19 cellular contexts compared by ENCODE assay signal in the genomic region with DNA sequence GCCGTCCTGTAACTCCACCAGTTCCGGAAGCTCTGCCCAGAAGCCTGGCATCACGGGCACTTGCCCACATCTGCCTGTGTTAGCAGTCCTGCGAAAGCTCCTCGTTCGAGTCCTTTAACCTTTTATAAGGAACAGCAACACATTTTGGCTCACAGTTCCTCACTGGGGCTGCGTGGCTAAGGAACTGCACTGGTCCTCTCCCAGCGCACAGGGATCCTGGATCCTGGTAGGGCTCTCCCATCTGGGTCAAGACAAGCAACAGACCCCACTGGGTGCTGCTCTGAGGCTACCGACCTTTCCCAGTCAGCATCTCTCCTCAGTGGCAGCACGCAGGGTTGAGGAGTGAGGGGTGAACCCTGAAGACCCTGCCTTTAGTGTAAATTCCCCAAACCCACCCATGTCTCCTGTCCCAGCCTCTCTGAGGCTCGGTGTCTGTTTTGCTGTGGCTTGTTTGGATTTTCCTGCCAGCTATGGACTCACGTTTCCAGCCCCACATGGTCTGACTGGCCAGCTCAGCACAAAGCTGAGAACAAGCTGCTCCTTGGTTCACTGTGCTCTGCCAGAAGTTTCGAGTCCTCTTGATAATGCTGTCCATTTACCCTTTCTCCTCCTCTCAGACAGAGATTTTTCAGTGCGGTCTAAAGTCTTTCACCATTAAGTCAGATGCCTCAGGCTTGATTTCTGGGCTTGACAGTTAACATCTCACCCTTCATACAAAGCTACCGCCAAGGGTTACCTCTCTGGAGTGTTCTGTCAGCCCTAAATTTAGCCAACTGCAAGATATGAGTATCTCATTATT.
DNase-seq lines count a peak whose midpoint lies in the region; ATAC-seq and TF ChIP-seq lines count a peak whose summit lies in the region.
"Had no signal": no experiment of that assay in that cellular context is flagged by ENCODE, and none has a peak within 500 bp of the region (broad histone marks: within the 10 kb centered on the region; RNA-seq: fewer than 3 reads in every experiment).

No MANE protein-coding gene starts in this region.

- no peak overlapping the region for H2BK5ac ChIP-seq in mesenchymal stem cell (ENCODE audit: low read depth, low read length, poor library complexity, severe bottlenecking)

- no peak overlapping the region for H3K23ac ChIP-seq in mesenchymal stem cell (ENCODE audit: low read length in 2 of 2)

- H3K4ac ChIP-seq in mesenchymal stem cell (ENCODE audit: low read depth in 1 of 2, low read length in 2 of 2), result no peak overlapping the region

- no peak for TF ChIP-seq CTCF in thyroid gland (IDR thresholded peaks at IDR 0.05)

- no peaks in the 10 kb centered on the region for H3K36me3 ChIP-seq in mesenchymal stem cell (ENCODE audit: control insufficient read depth in 1 of 2, insufficient read depth in 2 of 2, low read depth in 1 of 2, low read length in 2 of 2)
- H3K36me3 ChIP-seq in aorta (ENCODE audit: control insufficient read depth in 1 of 2, insufficient read depth in 2 of 2, low read length in 1 of 2), result no peaks in the 10 kb centered on the region
- H3K36me3 ChIP-seq in thyroid gland, result no peaks in the 10 kb centered on the region
- H3K36me3 ChIP-seq: brain microvascular endothelial cell, left lung, SJSA1, uterus had no signal

- WGBS in mesenchymal stem cell, result 86% methylated on average over 15 of the region's 15 CpGs
- 64 to 65% methylated on average over 14 to 15 of the region's 15 CpGs for WGBS in aorta, 2 donors
- WGBS in thyroid gland, 2 donors, result 84 to 91% methylated on average over 14 to 15 of the region's 15 CpGs

- H2BK15ac ChIP-seq in mesenchymal stem cell (ENCODE audit: low read depth, poor library complexity, severe bottlenecking), result no peak overlapping the region

- no peaks in the 10 kb centered on the region for H3K79me1 ChIP-seq in mesenchymal stem cell (replicated peaks; ENCODE audit: low read length, poor library complexity, severe bottlenecking)

- H3K27me3 ChIP-seq in mesenchymal stem cell (ENCODE audit: control insufficient read depth in 1 of 2, insufficient read depth in 1 of 2, low read length in 2 of 2) (peaks cover 46 to 65% of the 10 kb centered on the region in 2 experiments), aorta (ENCODE audit: control insufficient read depth in 1 of 2, insufficient read depth in 2 of 2, low read length in 1 of 2) (no peaks in the 10 kb centered on the region), thyroid gland (no peaks in the 10 kb centered on the region)
- H3K27me3 ChIP-seq: SJSA1, uterus had no signal

- H3K9ac ChIP-seq in mesenchymal stem cell (ENCODE audit: low read length), result peak overlapping the region; percentile 53

- H3K4me2 ChIP-seq in mesenchymal stem cell (ENCODE audit: low read length, poor library complexity, severe bottlenecking), result no peak overlapping the region
- H3K4me2 ChIP-seq: A549 had no signal

- H4K8ac ChIP-seq in mesenchymal stem cell (ENCODE audit: low read length), result no peak overlapping the region

- no peak overlapping the region for H3K14ac ChIP-seq in mesenchymal stem cell (ENCODE audit: low read length in 2 of 2)

- H3K27ac ChIP-seq in mesenchymal stem cell (ENCODE audit: low read length, poor library complexity, severe bottlenecking), result no peak overlapping the region
- no peak overlapping the region for H3K27ac ChIP-seq in aorta (ENCODE audit: low read depth in 1 of 2, low read length in 2 of 2)
- no peak overlapping the region for H3K27ac ChIP-seq in thyroid gland
- H3K27ac ChIP-seq: A549, brain microvascular endothelial cell, left lung, psoas muscle, SJSA1, uterus had no signal

- H2BK120ac ChIP-seq in mesenchymal stem cell (ENCODE audit: low read depth, low read length), result no peak overlapping the region

- TF ChIP-seq POLR2A in thyroid gland (IDR thresholded peaks at IDR 0.05), result no peak

- H4K91ac ChIP-seq in mesenchymal stem cell (ENCODE audit: low read length), result no peak overlapping the region

- no peak for DNase-seq in Right ventricle myocardium inferior (ENCODE audit: missing footprints)
- no peak for DNase-seq in cardiac septum (ENCODE audit: low spot score)
- DNase-seq in fibroblast of peridontal ligament (ENCODE audit: extremely low read depth), result peak; percentile 18
- DNase-seq in mesenchymal stem cell, result no peak
- DNase-seq in aorta, result peak in 1 of 2 donors; percentile 55
- DNase-seq in thyroid gland, result no peak
- DNase-seq in RKO (ENCODE audit: low spot score), result no peak
- DNase-seq: activated CD4-positive, alpha-beta T cell treated with anti-CD3 and anti-CD28 coated beads, Interleukin-2, amount 10 ng/mL, durations not matched to agents 24 days and 14 days; activated naive CD4-positive, alpha-beta T cell treated with anti-CD3 and anti-CD28 coated beads, Interleukin-2, amount 50 U/mL, for 16 hours; brain microvascular endothelial cell; CD8-positive, alpha-beta T cell; psoas muscle; stimulated activated CD4-positive, alpha-beta T cell treated with anti-CD3 and anti-CD28 coated beads, Interleukin-12 subunit alpha, Interleukin-12 subunit beta, amount 100 ng/mL, for 4 hours; uterus had no signal

- H3K18ac ChIP-seq in mesenchymal stem cell (ENCODE audit: low read depth in 1 of 2, low read length in 2 of 2), result no peak overlapping the region

- no peak overlapping the region for H2BK12ac ChIP-seq in mesenchymal stem cell (ENCODE audit: low read length in 2 of 2)

- H3K4me3 ChIP-seq in mesenchymal stem cell (ENCODE audit: insufficient read depth in 1 of 2, low read depth in 1 of 2, low read length in 2 of 2), result no peak overlapping the region
- no peak overlapping the region for H3K4me3 ChIP-seq in aorta (ENCODE audit: low read length in 2 of 2)
- H3K4me3 ChIP-seq in thyroid gland (replicated peaks in 1 of 3), result no peak overlapping the region
- H3K4me3 ChIP-seq: A549, left lung, psoas muscle, SJSA1, uterus had no signal

- intact Hi-C loops in Right ventricle myocardium inferior (cut with DNase I), result loop anchor here (2.0 kb wide), 2 partner anchors 289 to 387 kb away; a partner anchor contains a TSS
- intact Hi-C loops in cardiac septum (cut with DNase I), result no loop called here
- intact Hi-C loops in aorta (cut with DNase I), result loop anchor here in 1 of 2 donors (5.0 kb wide), 2 partner anchors 291 to 386 kb away; a partner anchor contains a TSS
- intact Hi-C loops in thyroid gland (cut with DNase I), result loop anchor here (10.0 kb wide), 1 partner anchor 383 kb away; a partner anchor contains a TSS

- H3K9me3 ChIP-seq in mesenchymal stem cell (ENCODE audit: control insufficient read depth, low read length) (no peaks in the 10 kb centered on the region), aorta (ENCODE audit: control insufficient read depth, low read length) (no peaks in the 10 kb centered on the region), thyroid gland (no peaks in the 10 kb centered on the region)
- H3K9me3 ChIP-seq: A549, left lung, psoas muscle, SJSA1, uterus had no signal

- H3K4me1 ChIP-seq in mesenchymal stem cell (ENCODE audit: control insufficient read depth, insufficient read depth, low read depth, low read length), result peaks cover 2% of the 10 kb centered on the region
- no peaks in the 10 kb centered on the region for H3K4me1 ChIP-seq in aorta (ENCODE audit: control insufficient read depth in 1 of 2, insufficient read depth in 2 of 2, low read length in 2 of 2)
- peaks cover 0 to 5% of the 10 kb centered on the region in 2 donors for H3K4me1 ChIP-seq in thyroid gland
- H3K4me1 ChIP-seq: psoas muscle, SJSA1, uterus had no signal

- ATAC-seq in Right ventricle myocardium inferior, result peak; percentile 66
- ATAC-seq in aorta (ENCODE audit: low FRiP score), result peak; percentile 74
- no peak for ATAC-seq in HG02840 (IDR thresholded peaks at IDR 0.05; ENCODE audit: low FRiP score, unreplicated experiment)
- ATAC-seq: A549; CD8-positive, alpha-beta T cell; psoas muscle; stimulated activated memory B cell treated with anti-CD40 and anti-IgM and Interleukin-4, amounts not matched to agents 10 μg/mL and 1 μg/mL and 100 μg/mL, for 72 hours had no signal

- H2AFZ ChIP-seq in mesenchymal stem cell (ENCODE audit: low read depth, low read length), result no peak overlapping the region

- no peak overlapping the region for H2AK5ac ChIP-seq in mesenchymal stem cell (ENCODE audit: low read length, severe bottlenecking)
